Comparison of ENCODE assay signal across 10 cellular contexts in genomic region chr3:100661294-100661693, GRCh38. TPM values are rescaled to one million over a fixed set of nuclear protein-coding genes. Genes with fewer than 3 reads are reported as not detected.
"Had no signal": no experiment of that assay in that cellular context is flagged by ENCODE, and none has a peak within 500 bp of the region (broad histone marks: within the 10 kb centered on the region; RNA-seq: fewer than 3 reads in every experiment).

No MANE protein-coding gene starts in this region.

RNA-seq across cellular contexts. Expression of gene ADGRG7, which starts 51.9 kb away (rescaled TPM):
- total RNA-seq: activated CD4-positive, alpha-beta memory T cell treated with anti-CD3 and anti-CD28 coated beads, Interleukin-2, amount 10 ng/mL, durations not matched to agents 7 days and 5 days; activated CD4-positive, alpha-beta T cell treated with anti-CD3 and anti-CD28 coated beads for 36 hours; activated CD4-positive, alpha-beta T cell treated with anti-CD3 and anti-CD28 coated beads, Interleukin-2, amount 10 ng/mL, durations not matched to agents 7 days and 5 days; activated CD8-positive, alpha-beta memory T cell treated with anti-CD3 and anti-CD28 coated beads, Interleukin-2, amount 10 ng/mL, durations not matched to agents 7 days and 5 days; activated naive CD8-positive, alpha-beta T cell treated with anti-CD3 and anti-CD28 coated beads, Interleukin-2, amount 10 ng/mL, durations not matched to agents 7 days and 5 days; activated T-helper 2 cell treated with anti-CD3 and anti-CD28 coated beads, Interferon-gamma antibody, Interleukin-2, Interleukin-4, amounts not matched to agents 10 μg/mL and 5 μg/mL and 100 μg/mL, durations not matched to agents 14 hours and 24 hours and 36 hours; ascending aorta; T-helper 2 cell treated with Interferon-gamma antibody and Interleukin-4, amounts not matched to agents 100 ng/mL and 5 ng/mL, for 36 hours; WTC11 had no signal
- polyA plus RNA-seq: adipose tissue had no signal
